In the genomic region with DNA sequence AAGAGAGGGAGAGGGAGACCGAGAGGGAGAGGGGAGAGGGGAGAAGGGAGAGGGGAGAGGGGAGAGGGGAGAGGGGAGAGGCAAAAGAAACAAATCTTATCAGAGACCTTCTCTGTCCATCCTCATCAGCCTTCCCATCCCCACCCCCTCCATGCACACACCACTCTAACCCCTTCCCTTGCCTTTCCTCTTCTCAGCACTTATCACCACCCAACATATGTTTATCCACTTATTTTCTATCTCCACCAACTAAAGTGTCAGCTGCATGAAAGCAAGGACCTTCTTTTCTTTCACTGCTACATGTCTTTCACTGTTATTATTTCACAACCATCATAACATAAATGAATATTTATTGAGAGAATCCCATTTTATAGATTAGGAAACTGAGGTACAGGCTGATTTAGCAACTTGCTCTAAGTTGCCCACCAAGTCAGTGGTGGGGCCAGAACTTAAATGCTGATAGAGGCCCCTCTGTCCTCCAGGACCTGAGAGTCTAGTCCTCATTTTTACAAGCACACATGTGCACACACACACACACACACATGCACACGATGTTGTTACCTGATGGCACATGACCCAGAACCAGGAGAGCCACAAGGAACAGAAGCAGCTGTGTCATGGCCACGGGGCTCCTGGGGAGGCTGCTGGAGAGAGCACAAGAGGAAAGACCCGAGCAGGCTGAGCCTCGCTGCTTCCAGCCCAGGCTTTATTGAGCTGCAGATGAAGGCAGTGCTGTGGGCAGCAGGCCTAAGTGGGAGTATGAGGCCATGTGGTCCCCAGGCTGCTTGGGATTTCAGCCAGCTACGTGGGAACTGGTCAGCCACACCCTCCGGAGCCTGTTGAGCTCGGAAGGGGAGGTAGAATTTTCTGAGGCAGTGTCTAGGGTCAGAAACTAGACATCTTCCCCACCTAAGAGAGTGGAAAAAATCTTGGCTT, we compare ENCODE assay signal across 28 cellular contexts. TPM values are rescaled to one million over a fixed set of nuclear protein-coding genes. Genes with fewer than 3 reads are reported as not detected.
DNase-seq lines count a peak whose midpoint lies in the region; ATAC-seq, FAIRE-seq and TF ChIP-seq lines count a peak whose summit lies in the region.
"Had no signal": no experiment of that assay in that cellular context is flagged by ENCODE, and none has a peak within 500 bp of the region (broad histone marks: within the 10 kb centered on the region; RNA-seq: fewer than 3 reads in every experiment).

No MANE protein-coding gene starts in this region.

- WGBS in right cardiac atrium: 32% methylated on average over 7 of the region's 8 CpGs

- CTCF ChIA-PET in HEK293 (lab: Yijun Ruan, JAX): no interaction called here

- TF ChIP-seq CTCF in HEK293 (tag by site-specific recombination; IDR thresholded peaks at IDR 0.05): no peak

- H3K27ac ChIP-seq in HEK293 (ENCODE audit: extremely low read depth, low read depth, low read length) (no peak overlapping the region), right cardiac atrium (ENCODE audit: low read length) (peak overlapping the region; percentile 23)
- H3K27ac ChIP-seq: Peyer's patch had no signal

- intact Hi-C loops in right cardiac atrium (cut with DNase I): no loop called here

- H3K9me3 ChIP-seq in HEK293 (ENCODE audit: control insufficient read depth, insufficient read depth, low read depth, low read length) (no peaks in the 10 kb centered on the region), right cardiac atrium (ENCODE audit: control insufficient read depth, low read length) (no peaks in the 10 kb centered on the region)
- H3K9me3 ChIP-seq: esophagus squamous epithelium, Peyer's patch had no signal

- H3K27me3 ChIP-seq in right cardiac atrium (ENCODE audit: control insufficient read depth, insufficient read depth): no peaks in the 10 kb centered on the region

- H3K36me3 ChIP-seq in HEK293 (ENCODE audit: control insufficient read depth in 2 of 2, insufficient read depth in 1 of 2, low read length in 2 of 2): no peaks in the 10 kb centered on the region
- H3K36me3 ChIP-seq: esophagus squamous epithelium, Peyer's patch had no signal

- H3K4me1 ChIP-seq in HEK293 (ENCODE audit: control insufficient read depth, insufficient read depth, low read length): no peaks in the 10 kb centered on the region
- peaks cover 3% of the 10 kb centered on the region for H3K4me1 ChIP-seq in right cardiac atrium (ENCODE audit: control insufficient read depth, insufficient read depth, low read length)

- DNase-seq in AG08395 (ENCODE audit: low spot score) (peak; percentile 38), right cardiac atrium (peak; percentile 51 to 78 (median 75)), SHP77 treated with DMSO at 0.1 percent for 48 hours (lab: John Stamatoyannopoulos, UW) (no peak)
- DNase-seq: activated CD4-positive, alpha-beta T cell treated with anti-CD3 and anti-CD28 coated beads for 48 hours; activated naive CD4-positive, alpha-beta T cell treated with anti-CD3 and anti-CD28 coated beads, Interleukin-2, amount 10 ng/mL, durations not matched to agents 7 days and 5 days; activated T-cell treated with anti-CD3 and anti-CD28 coated beads, Interleukin-2, amount 50 U/mL, for 48 hours; amygdala; CD4-positive, alpha-beta memory T cell; cortex of kidney; DMS53; esophagus squamous epithelium; KG1; kidney glomerular epithelial cell; NCI-H146; NCI-H2171; NCI-H524; Peyer's patch; stimulated activated CD8-positive, alpha-beta memory T cell treated with anti-CD3 and anti-CD28 coated beads, Interleukin-4, amount 100 ng/mL, for 48 hours had no signal

- FAIRE-seq in endometrium (lab: Jason Lieb, UNC): peak; percentile 83
- FAIRE-seq: bronchial epithelial cell had no signal

- POLR2A ChIA-PET in HEK293 (lab: Yijun Ruan, JAX): no interaction called here

- ATAC-seq in right cardiac atrium (peak; percentile 15 to 33), GM21390 (IDR thresholded peaks at IDR 0.05; ENCODE audit: unreplicated experiment) (no peak), HG02884 (IDR thresholded peaks at IDR 0.05; ENCODE audit: unreplicated experiment) (no peak)

- no peak overlapping the region for H3K4me3 ChIP-seq in HEK293 (ENCODE audit: low read depth, low read length)
- no peak overlapping the region for H3K4me3 ChIP-seq in right cardiac atrium (ENCODE audit: low read length)
- H3K4me3 ChIP-seq: esophagus squamous epithelium, Peyer's patch had no signal

TF ChIP-seq in HEK293, 187 proteins besides CTCF, POLR2A, EP300 and RAD21:
- TF ChIP-seq ZFHX2 (tag by site-specific recombination; conservative IDR thresholded peaks at IDR 0.05): 0 out of 2 replicates have a peak, but pooled peaks have one; percentile 18
- TF ChIP-seq EGR2 (tag by site-specific recombination; IDR thresholded peaks at IDR 0.05; ENCODE audit: low read depth): 0 out of 2 replicates have a peak, but pooled peaks have one; percentile 13
- TF ChIP-seq GLIS1 (tag by site-specific recombination; IDR thresholded peaks at IDR 0.05): no peak

RNA-seq across cellular contexts. Expression of gene DEFB124, which starts 2.3 kb away (rescaled TPM):
- not detected for total RNA-seq in right cardiac atrium
- polyA plus RNA-seq in right cardiac atrium: not detected
- total RNA-seq: bronchial epithelial cell; CD4-positive, alpha-beta memory T cell; esophagus squamous epithelium; glomerular endothelial cell; H4; HT1080; Peyer's patch; urinary bladder had no signal
- polyA plus RNA-seq: CD4-positive, alpha-beta memory T cell had no signal

RNA-seq across cellular contexts. Expression of gene REM1, which starts 2.4 kb away (rescaled TPM):
- total RNA-seq in right cardiac atrium: 1 to 10 TPM; 1.6 to 2.9 (median 2.5) TPM
- polyA plus RNA-seq in right cardiac atrium: 2.9 TPM
- total RNA-seq: bronchial epithelial cell; CD4-positive, alpha-beta memory T cell; glomerular endothelial cell; H4; HT1080 had no signal
- polyA plus RNA-seq: CD4-positive, alpha-beta memory T cell had no signal

RNA-seq across cellular contexts. Expression of gene DEFB123, which starts 32.2 kb away (rescaled TPM):
- total RNA-seq in right cardiac atrium: not detected
- polyA plus RNA-seq in right cardiac atrium: not detected
- total RNA-seq: bronchial epithelial cell; CD4-positive, alpha-beta memory T cell; esophagus squamous epithelium; glomerular endothelial cell; H4; HT1080; Peyer's patch; posterior vena cava; urinary bladder had no signal
- polyA plus RNA-seq: CD4-positive, alpha-beta memory T cell; urinary bladder had no signal

RNA-seq across cellular contexts. Expression of gene HM13, which starts 41.6 kb away (rescaled TPM):
- total RNA-seq in right cardiac atrium: 10 to 100 TPM; 40.0 to 80.2 (median 62.1) TPM
- 47.8 TPM for polyA plus RNA-seq in right cardiac atrium

Comparison
In these comparisons a context has a peak if more than half of its experiments do, and no peak if none do; other contexts are left out.
1. ATAC-seq: peak in right cardiac atrium (2 of 2); none in GM21390 (single experiment) and HG02884 (single experiment).